In genomic region chr1:207052736-207053545, GRCh38 we compare ENCODE assay signal across 8 cellular contexts. TPM values are rescaled to one million over a fixed set of nuclear protein-coding genes. Genes with fewer than 3 reads are reported as not detected.
DNase-seq lines count a peak whose midpoint lies in the region; ATAC-seq and TF ChIP-seq lines count a peak whose summit lies in the region.

Gene PFKFB2 (plus strand): TSS chr1:207053275. CDS start chr1:207054718, 1,443 bp downstream.

- ATAC-seq in GM19395 (IDR thresholded peaks at IDR 0.05; ENCODE audit: unreplicated experiment) (peak; percentile 83), HG03521 (IDR thresholded peaks at IDR 0.05; ENCODE audit: unreplicated experiment) (peak; percentile 78)

- H3K36me3 ChIP-seq in ectodermal cell (ENCODE audit: control insufficient read depth, insufficient read depth, low read length): no peaks in the 10 kb centered on the region

- peak; percentile 97 for DNase-seq in CD1c-positive myeloid dendritic cell (ENCODE audit: extremely low spot score)
- DNase-seq in NCI-H82 (lab: John Stamatoyannopoulos, UW): peak; percentile 100
- DNase-seq in activated CD8-positive, alpha-beta memory T cell treated with anti-CD3 and anti-CD28 coated beads for 24 hours: peak; percentile 98
- peak; percentile 98 to 99 for DNase-seq in lower leg skin (ENCODE audit: low spot score in 2 of 2)
- DNase-seq in stimulated activated CD4-positive, alpha-beta T cell treated with anti-CD3 and anti-CD28 coated beads, Interleukin-4, amount 100 ng/mL, for 24 hours: peak; percentile 94

- 0 to 1% methylated on average over 51 of the region's 51 CpGs for WGBS in ectodermal cell, 2 experiments
- WGBS in lower leg skin, 2 donors: 0 to 1% methylated on average over 39 to 44 of the region's 51 CpGs

- TF ChIP-seq CTCF in lower leg skin (IDR thresholded peaks at IDR 0.05): peak in 1 of 3 donors; percentile 29

- H3K27ac ChIP-seq in ectodermal cell (ENCODE audit: insufficient read depth, low read depth, low read length, poor library complexity, severe bottlenecking): peak within 1 kb of the TSS; percentile 58

- H3K4me3 ChIP-seq in ectodermal cell (ENCODE audit: insufficient read depth, low read depth, low read length): peak within 1 kb of the TSS; percentile 69
- H3K4me3 ChIP-seq in lower leg skin (ENCODE audit: low read depth, poor library complexity, severe bottlenecking): peak within 1 kb of the TSS; percentile 44

- peaks cover 7% of the 10 kb centered on the region for H3K4me1 ChIP-seq in ectodermal cell (ENCODE audit: control insufficient read depth, insufficient read depth, low read length)

- intact Hi-C loops in lower leg skin (cut with DNase I; ENCODE audit: low total_unique reads): no loop called here

- TF ChIP-seq POLR2A in lower leg skin (IDR thresholded peaks at IDR 0.05): no peak

- peaks cover 7% of the 10 kb centered on the region for H3K27me3 ChIP-seq in ectodermal cell (ENCODE audit: control insufficient read depth, insufficient read depth, low read length, poor library complexity, severe bottlenecking)

- H3K9me3 ChIP-seq in ectodermal cell (ENCODE audit: control insufficient read depth, low read length): no peaks in the 10 kb centered on the region

RNA-seq across cellular contexts. Expression of gene PFKFB2, which starts in this region (rescaled TPM):
- 7.4 TPM for polyA plus RNA-seq in ectodermal cell (2013, experiment 1 of 4)
- polyA plus RNA-seq in ectodermal cell (2013, experiment 2 of 4): 8.6 TPM
- 4.8 TPM for polyA plus RNA-seq in ectodermal cell (2013, experiment 3 of 4)
- polyA plus RNA-seq in ectodermal cell (2013, experiment 4 of 4): 6.0 TPM
- 10 to 100 TPM; 12.6 to 22.6 (median 16.8) TPM for total RNA-seq in lower leg skin

Comparison
In these comparisons a context has a peak if more than half of its experiments do, and no peak if none do; other contexts are left out.
1. Peak in every context shown above with its lines: DNase-seq, ATAC-seq, H3K4me3 ChIP-seq and H3K27ac ChIP-seq.